Comparison of ENCODE assay signal across 1 cellular context in the genomic region with DNA sequence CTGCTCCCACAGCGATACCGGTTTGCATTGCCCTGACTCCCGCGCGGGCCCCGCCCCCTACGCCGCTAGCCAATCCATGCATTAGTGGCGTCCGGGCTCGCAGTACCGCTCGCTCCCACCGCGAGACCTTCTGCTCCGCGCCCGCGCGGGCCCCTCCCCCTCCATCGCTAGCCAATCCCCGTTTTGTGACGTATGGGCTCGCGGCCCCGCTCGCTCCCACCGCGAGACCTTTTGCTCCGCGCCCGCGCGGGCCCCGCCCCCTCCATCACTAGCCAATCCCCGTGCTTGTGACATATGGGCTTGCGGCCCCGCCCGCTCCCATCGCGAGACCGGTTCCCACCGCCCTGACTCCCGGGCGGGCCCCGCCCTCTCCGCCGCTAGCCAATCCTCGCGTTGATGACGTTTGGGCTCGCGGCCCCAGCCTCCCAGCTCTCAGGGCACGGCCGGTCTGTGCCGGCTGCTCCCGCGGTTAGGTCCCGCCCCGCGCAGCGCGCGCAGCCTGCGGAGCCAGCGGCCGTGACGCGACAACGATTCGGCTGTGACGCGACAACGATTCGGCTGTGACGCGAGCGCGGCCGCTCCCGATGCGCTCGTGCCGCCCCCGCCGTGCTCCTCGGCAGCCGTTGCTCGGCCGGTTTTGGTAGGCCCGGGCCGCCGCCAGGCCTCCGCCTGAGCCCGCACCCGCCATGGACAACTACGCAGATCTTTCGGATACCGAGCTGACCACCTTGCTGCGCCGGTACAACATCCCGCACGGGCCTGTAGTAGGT.
TF ChIP-seq lines count a peak whose summit lies in the region.

A gene (plus strand): TSS at position 497 of the 770 bp plus-strand sequence. CDS start 190 bp downstream, at position 687.

TF ChIP-seq in K562, 482 proteins besides CTCF, POLR2A, EP300 and RAD21 (continued from another document and continues in another):
- TF ChIP-seq, protein P1, sequence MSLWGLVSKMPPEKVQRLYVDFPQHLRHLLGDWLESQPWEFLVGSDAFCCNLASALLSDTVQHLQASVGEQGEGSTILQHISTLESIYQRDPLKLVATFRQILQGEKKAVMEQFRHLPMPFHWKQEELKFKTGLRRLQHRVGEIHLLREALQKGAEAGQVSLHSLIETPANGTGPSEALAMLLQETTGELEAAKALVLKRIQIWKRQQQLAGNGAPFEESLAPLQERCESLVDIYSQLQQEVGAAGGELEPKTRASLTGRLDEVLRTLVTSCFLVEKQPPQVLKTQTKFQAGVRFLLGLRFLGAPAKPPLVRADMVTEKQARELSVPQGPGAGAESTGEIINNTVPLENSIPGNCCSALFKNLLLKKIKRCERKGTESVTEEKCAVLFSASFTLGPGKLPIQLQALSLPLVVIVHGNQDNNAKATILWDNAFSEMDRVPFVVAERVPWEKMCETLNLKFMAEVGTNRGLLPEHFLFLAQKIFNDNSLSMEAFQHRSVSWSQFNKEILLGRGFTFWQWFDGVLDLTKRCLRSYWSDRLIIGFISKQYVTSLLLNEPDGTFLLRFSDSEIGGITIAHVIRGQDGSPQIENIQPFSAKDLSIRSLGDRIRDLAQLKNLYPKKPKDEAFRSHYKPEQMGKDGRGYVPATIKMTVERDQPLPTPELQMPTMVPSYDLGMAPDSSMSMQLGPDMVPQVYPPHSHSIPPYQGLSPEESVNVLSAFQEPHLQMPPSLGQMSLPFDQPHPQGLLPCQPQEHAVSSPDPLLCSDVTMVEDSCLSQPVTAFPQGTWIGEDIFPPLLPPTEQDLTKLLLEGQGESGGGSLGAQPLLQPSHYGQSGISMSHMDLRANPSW (CRISPR knock-in tag; IDR thresholded peaks at IDR 0.05), result no peak
- TF ChIP-seq MTA3 (IDR thresholded peaks at IDR 0.05; ENCODE audit: borderline replicate concordance) (peak; percentile 99), XRCC5 (IDR thresholded peaks at IDR 0.05; ENCODE audit: low read depth, low read length) (peak; percentile 22; the same call in 1 of the 2 replicates), SMARCB1 (IDR thresholded peaks at IDR 0.05; ENCODE audit: insufficient read length, low read depth) (no peak), NONO (IDR thresholded peaks at IDR 0.05; ENCODE audit: low read depth in 2 of 2, low read length in 1 of 2) (peak in 1 of 2 experiments; percentile 61; a peak in 1 of 4 replicates), KLF16 (IDR thresholded peaks at IDR 0.05) (peak; percentile 97), SMAD4 (CRISPR knock-in tag; conservative IDR thresholded peaks at IDR 0.05) (peak; percentile 62), RBFOX2 (IDR thresholded peaks at IDR 0.05; ENCODE audit: low read depth, low read length) (peak; percentile 81), EP400 (IDR thresholded peaks at IDR 0.05) (peak; percentile 73; the same call in 1 of the 2 replicates), RBM34 (IDR thresholded peaks at IDR 0.05; ENCODE audit: borderline replicate concordance, insufficient read depth, low read length) (0 out of 2 replicates have a peak, but pooled peaks have one; percentile 58), TBP (optimal IDR thresholded peaks at IDR 0.05; ENCODE audit: low read depth, low read length) (peak; percentile 47), GABPB1 (CRISPR knock-in tag; IDR thresholded peaks at IDR 0.05) (peak; percentile 50), PHF8 (IDR thresholded peaks at IDR 0.05; ENCODE audit: borderline replicate concordance, low read length) (peak; percentile 87; the same call in 1 of the 2 replicates), SOX6 (IDR thresholded peaks at IDR 0.05) (0 out of 2 replicates have a peak, but pooled peaks have one; percentile 12), HNRNPUL1 (IDR thresholded peaks at IDR 0.05; ENCODE audit: low read length) (no peak)
- TF ChIP-seq, protein P2, sequence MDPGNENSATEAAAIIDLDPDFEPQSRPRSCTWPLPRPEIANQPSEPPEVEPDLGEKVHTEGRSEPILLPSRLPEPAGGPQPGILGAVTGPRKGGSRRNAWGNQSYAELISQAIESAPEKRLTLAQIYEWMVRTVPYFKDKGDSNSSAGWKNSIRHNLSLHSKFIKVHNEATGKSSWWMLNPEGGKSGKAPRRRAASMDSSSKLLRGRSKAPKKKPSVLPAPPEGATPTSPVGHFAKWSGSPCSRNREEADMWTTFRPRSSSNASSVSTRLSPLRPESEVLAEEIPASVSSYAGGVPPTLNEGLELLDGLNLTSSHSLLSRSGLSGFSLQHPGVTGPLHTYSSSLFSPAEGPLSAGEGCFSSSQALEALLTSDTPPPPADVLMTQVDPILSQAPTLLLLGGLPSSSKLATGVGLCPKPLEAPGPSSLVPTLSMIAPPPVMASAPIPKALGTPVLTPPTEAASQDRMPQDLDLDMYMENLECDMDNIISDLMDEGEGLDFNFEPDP (CRISPR knock-in tag; IDR thresholded peaks at IDR 0.05), result no peak
- TF ChIP-seq, protein P3, sequence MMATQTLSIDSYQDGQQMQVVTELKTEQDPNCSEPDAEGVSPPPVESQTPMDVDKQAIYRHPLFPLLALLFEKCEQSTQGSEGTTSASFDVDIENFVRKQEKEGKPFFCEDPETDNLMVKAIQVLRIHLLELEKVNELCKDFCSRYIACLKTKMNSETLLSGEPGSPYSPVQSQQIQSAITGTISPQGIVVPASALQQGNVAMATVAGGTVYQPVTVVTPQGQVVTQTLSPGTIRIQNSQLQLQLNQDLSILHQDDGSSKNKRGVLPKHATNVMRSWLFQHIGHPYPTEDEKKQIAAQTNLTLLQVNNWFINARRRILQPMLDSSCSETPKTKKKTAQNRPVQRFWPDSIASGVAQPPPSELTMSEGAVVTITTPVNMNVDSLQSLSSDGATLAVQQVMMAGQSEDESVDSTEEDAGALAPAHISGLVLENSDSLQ (IDR thresholded peaks at IDR 0.05), result peak; percentile 66
- TF ChIP-seq, protein P4, sequence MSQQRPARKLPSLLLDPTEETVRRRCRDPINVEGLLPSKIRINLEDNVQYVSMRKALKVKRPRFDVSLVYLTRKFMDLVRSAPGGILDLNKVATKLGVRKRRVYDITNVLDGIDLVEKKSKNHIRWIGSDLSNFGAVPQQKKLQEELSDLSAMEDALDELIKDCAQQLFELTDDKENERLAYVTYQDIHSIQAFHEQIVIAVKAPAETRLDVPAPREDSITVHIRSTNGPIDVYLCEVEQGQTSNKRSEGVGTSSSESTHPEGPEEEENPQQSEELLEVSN (IDR thresholded peaks at IDR 0.05; ENCODE audit: borderline replicate concordance in 1 of 2, extremely low read depth in 1 of 2, insufficient read depth in 1 of 2, insufficient read length in 1 of 2, low read depth in 1 of 2, low read length in 1 of 2, poor library complexity in 1 of 2, severe bottlenecking in 1 of 2), result peak; percentile 42 to 67
- TF ChIP-seq, protein P5, sequence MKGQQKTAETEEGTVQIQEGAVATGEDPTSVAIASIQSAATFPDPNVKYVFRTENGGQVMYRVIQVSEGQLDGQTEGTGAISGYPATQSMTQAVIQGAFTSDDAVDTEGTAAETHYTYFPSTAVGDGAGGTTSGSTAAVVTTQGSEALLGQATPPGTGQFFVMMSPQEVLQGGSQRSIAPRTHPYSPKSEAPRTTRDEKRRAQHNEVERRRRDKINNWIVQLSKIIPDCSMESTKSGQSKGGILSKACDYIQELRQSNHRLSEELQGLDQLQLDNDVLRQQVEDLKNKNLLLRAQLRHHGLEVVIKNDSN (CRISPR knock-in tag; IDR thresholded peaks at IDR 0.05), result peak; percentile 51; the same call in 1 of the 2 replicates
- TF ChIP-seq, protein P6, sequence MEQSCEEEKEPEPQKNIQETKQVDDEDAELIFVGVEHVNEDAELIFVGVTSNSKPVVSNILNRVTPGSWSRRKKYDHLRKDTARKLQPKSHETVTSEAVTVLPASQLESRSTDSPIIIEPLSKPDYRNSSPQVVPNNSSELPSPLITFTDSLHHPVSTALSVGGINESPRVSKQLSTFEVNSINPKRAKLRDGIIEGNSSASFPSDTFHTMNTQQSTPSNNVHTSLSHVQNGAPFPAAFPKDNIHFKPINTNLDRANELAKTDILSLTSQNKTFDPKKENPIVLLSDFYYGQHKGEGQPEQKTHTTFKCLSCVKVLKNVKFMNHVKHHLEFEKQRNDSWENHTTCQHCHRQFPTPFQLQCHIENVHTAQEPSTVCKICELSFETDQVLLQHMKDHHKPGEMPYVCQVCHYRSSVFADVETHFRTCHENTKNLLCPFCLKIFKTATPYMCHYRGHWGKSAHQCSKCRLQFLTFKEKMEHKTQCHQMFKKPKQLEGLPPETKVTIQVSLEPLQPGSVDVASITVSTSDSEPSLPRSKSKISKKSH (CRISPR knock-in tag; IDR thresholded peaks at IDR 0.05), result no peak
- TF ChIP-seq, protein P7, sequence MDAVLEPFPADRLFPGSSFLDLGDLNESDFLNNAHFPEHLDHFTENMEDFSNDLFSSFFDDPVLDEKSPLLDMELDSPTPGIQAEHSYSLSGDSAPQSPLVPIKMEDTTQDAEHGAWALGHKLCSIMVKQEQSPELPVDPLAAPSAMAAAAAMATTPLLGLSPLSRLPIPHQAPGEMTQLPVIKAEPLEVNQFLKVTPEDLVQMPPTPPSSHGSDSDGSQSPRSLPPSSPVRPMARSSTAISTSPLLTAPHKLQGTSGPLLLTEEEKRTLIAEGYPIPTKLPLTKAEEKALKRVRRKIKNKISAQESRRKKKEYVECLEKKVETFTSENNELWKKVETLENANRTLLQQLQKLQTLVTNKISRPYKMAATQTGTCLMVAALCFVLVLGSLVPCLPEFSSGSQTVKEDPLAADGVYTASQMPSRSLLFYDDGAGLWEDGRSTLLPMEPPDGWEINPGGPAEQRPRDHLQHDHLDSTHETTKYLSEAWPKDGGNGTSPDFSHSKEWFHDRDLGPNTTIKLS (IDR thresholded peaks at IDR 0.05; ENCODE audit: borderline replicate concordance, low read depth), result peak; percentile 77
- TF ChIP-seq, protein P8, sequence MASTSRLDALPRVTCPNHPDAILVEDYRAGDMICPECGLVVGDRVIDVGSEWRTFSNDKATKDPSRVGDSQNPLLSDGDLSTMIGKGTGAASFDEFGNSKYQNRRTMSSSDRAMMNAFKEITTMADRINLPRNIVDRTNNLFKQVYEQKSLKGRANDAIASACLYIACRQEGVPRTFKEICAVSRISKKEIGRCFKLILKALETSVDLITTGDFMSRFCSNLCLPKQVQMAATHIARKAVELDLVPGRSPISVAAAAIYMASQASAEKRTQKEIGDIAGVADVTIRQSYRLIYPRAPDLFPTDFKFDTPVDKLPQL (IDR thresholded peaks at IDR 0.05; ENCODE audit: extremely low read depth, insufficient read length), result no peak
- TF ChIP-seq, protein P9, sequence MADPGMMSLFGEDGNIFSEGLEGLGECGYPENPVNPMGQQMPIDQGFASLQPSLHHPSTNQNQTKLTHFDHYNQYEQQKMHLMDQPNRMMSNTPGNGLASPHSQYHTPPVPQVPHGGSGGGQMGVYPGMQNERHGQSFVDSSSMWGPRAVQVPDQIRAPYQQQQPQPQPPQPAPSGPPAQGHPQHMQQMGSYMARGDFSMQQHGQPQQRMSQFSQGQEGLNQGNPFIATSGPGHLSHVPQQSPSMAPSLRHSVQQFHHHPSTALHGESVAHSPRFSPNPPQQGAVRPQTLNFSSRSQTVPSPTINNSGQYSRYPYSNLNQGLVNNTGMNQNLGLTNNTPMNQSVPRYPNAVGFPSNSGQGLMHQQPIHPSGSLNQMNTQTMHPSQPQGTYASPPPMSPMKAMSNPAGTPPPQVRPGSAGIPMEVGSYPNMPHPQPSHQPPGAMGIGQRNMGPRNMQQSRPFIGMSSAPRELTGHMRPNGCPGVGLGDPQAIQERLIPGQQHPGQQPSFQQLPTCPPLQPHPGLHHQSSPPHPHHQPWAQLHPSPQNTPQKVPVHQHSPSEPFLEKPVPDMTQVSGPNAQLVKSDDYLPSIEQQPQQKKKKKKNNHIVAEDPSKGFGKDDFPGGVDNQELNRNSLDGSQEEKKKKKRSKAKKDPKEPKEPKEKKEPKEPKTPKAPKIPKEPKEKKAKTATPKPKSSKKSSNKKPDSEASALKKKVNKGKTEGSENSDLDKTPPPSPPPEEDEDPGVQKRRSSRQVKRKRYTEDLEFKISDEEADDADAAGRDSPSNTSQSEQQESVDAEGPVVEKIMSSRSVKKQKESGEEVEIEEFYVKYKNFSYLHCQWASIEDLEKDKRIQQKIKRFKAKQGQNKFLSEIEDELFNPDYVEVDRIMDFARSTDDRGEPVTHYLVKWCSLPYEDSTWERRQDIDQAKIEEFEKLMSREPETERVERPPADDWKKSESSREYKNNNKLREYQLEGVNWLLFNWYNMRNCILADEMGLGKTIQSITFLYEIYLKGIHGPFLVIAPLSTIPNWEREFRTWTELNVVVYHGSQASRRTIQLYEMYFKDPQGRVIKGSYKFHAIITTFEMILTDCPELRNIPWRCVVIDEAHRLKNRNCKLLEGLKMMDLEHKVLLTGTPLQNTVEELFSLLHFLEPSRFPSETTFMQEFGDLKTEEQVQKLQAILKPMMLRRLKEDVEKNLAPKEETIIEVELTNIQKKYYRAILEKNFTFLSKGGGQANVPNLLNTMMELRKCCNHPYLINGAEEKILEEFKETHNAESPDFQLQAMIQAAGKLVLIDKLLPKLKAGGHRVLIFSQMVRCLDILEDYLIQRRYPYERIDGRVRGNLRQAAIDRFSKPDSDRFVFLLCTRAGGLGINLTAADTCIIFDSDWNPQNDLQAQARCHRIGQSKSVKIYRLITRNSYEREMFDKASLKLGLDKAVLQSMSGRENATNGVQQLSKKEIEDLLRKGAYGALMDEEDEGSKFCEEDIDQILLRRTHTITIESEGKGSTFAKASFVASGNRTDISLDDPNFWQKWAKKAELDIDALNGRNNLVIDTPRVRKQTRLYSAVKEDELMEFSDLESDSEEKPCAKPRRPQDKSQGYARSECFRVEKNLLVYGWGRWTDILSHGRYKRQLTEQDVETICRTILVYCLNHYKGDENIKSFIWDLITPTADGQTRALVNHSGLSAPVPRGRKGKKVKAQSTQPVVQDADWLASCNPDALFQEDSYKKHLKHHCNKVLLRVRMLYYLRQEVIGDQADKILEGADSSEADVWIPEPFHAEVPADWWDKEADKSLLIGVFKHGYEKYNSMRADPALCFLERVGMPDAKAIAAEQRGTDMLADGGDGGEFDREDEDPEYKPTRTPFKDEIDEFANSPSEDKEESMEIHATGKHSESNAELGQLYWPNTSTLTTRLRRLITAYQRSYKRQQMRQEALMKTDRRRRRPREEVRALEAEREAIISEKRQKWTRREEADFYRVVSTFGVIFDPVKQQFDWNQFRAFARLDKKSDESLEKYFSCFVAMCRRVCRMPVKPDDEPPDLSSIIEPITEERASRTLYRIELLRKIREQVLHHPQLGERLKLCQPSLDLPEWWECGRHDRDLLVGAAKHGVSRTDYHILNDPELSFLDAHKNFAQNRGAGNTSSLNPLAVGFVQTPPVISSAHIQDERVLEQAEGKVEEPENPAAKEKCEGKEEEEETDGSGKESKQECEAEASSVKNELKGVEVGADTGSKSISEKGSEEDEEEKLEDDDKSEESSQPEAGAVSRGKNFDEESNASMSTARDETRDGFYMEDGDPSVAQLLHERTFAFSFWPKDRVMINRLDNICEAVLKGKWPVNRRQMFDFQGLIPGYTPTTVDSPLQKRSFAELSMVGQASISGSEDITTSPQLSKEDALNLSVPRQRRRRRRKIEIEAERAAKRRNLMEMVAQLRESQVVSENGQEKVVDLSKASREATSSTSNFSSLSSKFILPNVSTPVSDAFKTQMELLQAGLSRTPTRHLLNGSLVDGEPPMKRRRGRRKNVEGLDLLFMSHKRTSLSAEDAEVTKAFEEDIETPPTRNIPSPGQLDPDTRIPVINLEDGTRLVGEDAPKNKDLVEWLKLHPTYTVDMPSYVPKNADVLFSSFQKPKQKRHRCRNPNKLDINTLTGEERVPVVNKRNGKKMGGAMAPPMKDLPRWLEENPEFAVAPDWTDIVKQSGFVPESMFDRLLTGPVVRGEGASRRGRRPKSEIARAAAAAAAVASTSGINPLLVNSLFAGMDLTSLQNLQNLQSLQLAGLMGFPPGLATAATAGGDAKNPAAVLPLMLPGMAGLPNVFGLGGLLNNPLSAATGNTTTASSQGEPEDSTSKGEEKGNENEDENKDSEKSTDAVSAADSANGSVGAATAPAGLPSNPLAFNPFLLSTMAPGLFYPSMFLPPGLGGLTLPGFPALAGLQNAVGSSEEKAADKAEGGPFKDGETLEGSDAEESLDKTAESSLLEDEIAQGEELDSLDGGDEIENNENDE (IDR thresholded peaks at IDR 0.05; ENCODE audit: low read depth, low read length), result no peak
